15 cellular contexts compared by ENCODE assay signal in genomic region chr2:232897386-232897970, GRCh38. TPM values are rescaled to one million over a fixed set of nuclear protein-coding genes. Genes with fewer than 3 reads are reported as not detected.
"Had no signal": no experiment of that assay in that cellular context is flagged by ENCODE, and none has a peak within 500 bp of the region (broad histone marks: within the 10 kb centered on the region; RNA-seq: fewer than 3 reads in every experiment).

No MANE protein-coding gene starts in this region.

- H3K27me3 ChIP-seq: upper lobe of left lung had no signal

- DNase-seq: activated CD4-positive, CD25-positive, alpha-beta regulatory T cell treated with anti-CD3 and anti-CD28 coated beads, Interleukin-2, amount 50 U/mL, for 72 hours; retina; SHP77 treated with DMSO at 0.1 percent for 48 hours; stimulated activated naive CD4-positive, alpha-beta T cell had no signal

- H3K4me3 ChIP-seq: esophagus muscularis mucosa, left lung, mucosa of descending colon, skin epidermis, suprapubic skin, upper lobe of left lung had no signal

- ATAC-seq: left lung, mucosa of descending colon, SK-N-SH treated with all-trans-retinoic acid at 6 μM for 48 hours had no signal

- H3K27ac ChIP-seq: esophagus muscularis mucosa, left lung, neutrophil, skin epidermis, suprapubic skin, upper lobe of left lung had no signal

- FAIRE-seq: endometrium, keratinocyte had no signal

- H3K4me1 ChIP-seq: esophagus muscularis mucosa, left lung, suprapubic skin, upper lobe of left lung had no signal

- H3K36me3 ChIP-seq: esophagus muscularis mucosa, left lung, neutrophil, suprapubic skin, upper lobe of left lung had no signal

- H3K9me3 ChIP-seq: esophagus muscularis mucosa, left lung, mucosa of descending colon, neutrophil, suprapubic skin, upper lobe of left lung had no signal

RNA-seq across cellular contexts. Expression of gene SNORC, which starts 27.4 kb away (rescaled TPM):
- polyA plus RNA-seq: naive thymus-derived CD4-positive, alpha-beta T cell had no signal
